ENCODE assay signal across 2 cellular contexts in genomic region chr9:91818226-91818587, GRCh38.
TF ChIP-seq lines count a peak whose summit lies in the region.

No MANE protein-coding gene starts in this region.

TF ChIP-seq in IMR-90, 13 proteins besides CTCF, POLR2A, EP300 and RAD21:
- TF ChIP-seq RFX5 (IDR thresholded peaks at IDR 0.05; ENCODE audit: low read depth, low read length) (no peak), MAFK (IDR thresholded peaks at IDR 0.05; ENCODE audit: low read depth, low read length) (no peak), SMC3 (IDR thresholded peaks at IDR 0.05; ENCODE audit: low read depth, low read length) (no peak), BHLHE40 (IDR thresholded peaks at IDR 0.05; ENCODE audit: low read depth, low read length) (no peak)
TF ChIP-seq in IMR-90: peak in this region for 0.

TF ChIP-seq in SK-N-SH, 30 proteins besides CTCF, POLR2A, EP300 and RAD21:
- no peak for TF ChIP-seq RXRA (IDR thresholded peaks at IDR 0.05; ENCODE audit: borderline replicate concordance, low read depth)
- no peak for TF ChIP-seq MXI1 (IDR thresholded peaks at IDR 0.05; ENCODE audit: low read depth, low read length)
- no peak for TF ChIP-seq POLR2AphosphoS5 (IDR thresholded peaks at IDR 0.05; ENCODE audit: low read depth, low read length)
